20 cellular contexts compared by ENCODE assay signal in genomic region chr1:234779160-234779538, GRCh38.
DNase-seq lines count a peak whose midpoint lies in the region; ATAC-seq and TF ChIP-seq lines count a peak whose summit lies in the region.
"Had no signal": no experiment of that assay in that cellular context is flagged by ENCODE, and none has a peak within 500 bp of the region (broad histone marks: within the 10 kb centered on the region; RNA-seq: fewer than 3 reads in every experiment).

No MANE protein-coding gene starts in this region.

- TF ChIP-seq CTCF in right atrium auricular region (IDR thresholded peaks at IDR 0.05) (no peak), fibroblast of villous mesenchyme (IDR thresholded peaks at IDR 0.05; ENCODE audit: insufficient read depth, low read depth, low read length) (no peak)

- H3K27ac ChIP-seq in right atrium auricular region: no peak overlapping the region
- H3K27ac ChIP-seq: body of pancreas, ovary, right lobe of liver, tibial artery had no signal

- no peaks in the 10 kb centered on the region for H3K9me3 ChIP-seq in right atrium auricular region
- H3K9me3 ChIP-seq: body of pancreas, Caco-2, MG63, ovary, right lobe of liver, tibial artery had no signal

- no peaks in the 10 kb centered on the region for H3K36me3 ChIP-seq in right atrium auricular region
- H3K36me3 ChIP-seq: MG63, ovary, right lobe of liver, tibial artery had no signal

- H3K4me3 ChIP-seq in right atrium auricular region (no peak overlapping the region), fibroblast of villous mesenchyme (ENCODE audit: low read depth, low read length) (no peak overlapping the region)
- H3K4me3 ChIP-seq: body of pancreas, lung, MG63, ovary, right lobe of liver, tibial artery had no signal

- no peak for ATAC-seq in left ventricle myocardium superior
- ATAC-seq in HG03108 (IDR thresholded peaks at IDR 0.05; ENCODE audit: unreplicated experiment): no peak
- ATAC-seq: activated T-helper 17 cell treated with anti-CD3 and anti-CD28 coated beads, Interleukin-2, amount 50 U/mL, for 72 hours; body of pancreas had no signal

- H3K4me1 ChIP-seq in right atrium auricular region: no peaks in the 10 kb centered on the region
- H3K4me1 ChIP-seq: right lobe of liver, tibial artery had no signal

- peak; percentile 60 for DNase-seq in right atrium auricular region (ENCODE audit: low spot score)
- no peak for DNase-seq in left ventricle myocardium superior
- peak; percentile 76 for DNase-seq in NCI-H82 treated with DMSO at 0.1 percent for 48 hours (lab: John Stamatoyannopoulos, UW; ENCODE audit: unreplicated experiment)
- DNase-seq in fibroblast of villous mesenchyme (ENCODE audit: low read depth): peak; percentile 8
- no peak for DNase-seq in NCI-H2196 treated with DMSO at 0.1 percent for 48 hours (lab: John Stamatoyannopoulos, UW; ENCODE audit: unreplicated experiment)
- no peak for DNase-seq in middle frontal gyrus (ENCODE audit: extremely low spot score, low spot score)
- DNase-seq: activated naive CD8-positive, alpha-beta T cell treated with anti-CD3 and anti-CD28 coated beads, Interleukin-2, amount 10 ng/mL, durations not matched to agents 7 days and 5 days; body of pancreas; EL; MG63; NCI-H187; NCI-H446 treated with DMSO at 0.1 percent for 48 hours; stimulated activated naive CD4-positive, alpha-beta T cell had no signal

- intact Hi-C loops in left ventricle myocardium superior (cut with micrococcal nuclease): no loop called here

- H3K27me3 ChIP-seq in right atrium auricular region: no peaks in the 10 kb centered on the region
- H3K27me3 ChIP-seq: body of pancreas, ovary, right lobe of liver had no signal

Comparison
In these comparisons a context has a peak if more than half of its experiments do, and no peak if none do; other contexts are left out.
1. DNase-seq: peak in right atrium auricular region (single experiment), NCI-H82 treated with DMSO at 0.1 percent for 48 hours (single experiment) and fibroblast of villous mesenchyme (single experiment); none in left ventricle myocardium superior (single experiment), NCI-H2196 treated with DMSO at 0.1 percent for 48 hours (single experiment) and middle frontal gyrus (single experiment).